ENCODE assay signal across 9 cellular contexts in the genomic region with DNA sequence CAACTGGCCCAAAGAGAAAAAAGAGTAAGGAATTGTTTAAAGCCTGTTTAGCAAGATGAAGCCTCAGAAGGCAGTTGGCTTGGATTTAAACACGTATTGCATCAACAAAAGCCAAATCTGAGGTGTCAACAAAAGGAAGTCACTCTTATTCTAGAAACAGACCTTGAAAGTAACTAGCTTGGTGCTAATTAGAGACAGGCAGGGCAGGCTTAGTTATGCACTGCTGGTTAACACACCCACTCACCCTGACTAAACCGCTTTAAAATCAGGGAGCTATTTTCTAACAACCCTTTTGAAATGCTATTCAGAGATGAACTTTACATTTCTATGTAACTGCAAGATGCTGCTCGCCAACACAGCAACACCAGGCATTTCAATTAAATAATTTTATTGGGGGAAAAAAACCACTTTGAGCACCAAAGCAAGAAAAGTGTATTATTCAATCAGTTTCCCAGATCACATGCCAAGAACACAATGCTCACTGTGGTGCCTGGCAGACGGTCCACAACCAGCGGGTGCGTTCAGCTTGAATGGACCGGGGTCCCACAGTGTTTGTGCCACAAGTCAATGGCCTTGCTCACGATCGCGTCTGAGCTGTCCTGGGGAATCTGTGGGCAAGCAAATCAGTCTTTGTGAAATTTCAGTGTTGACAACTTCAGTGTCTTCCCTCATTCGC. TPM values are rescaled to one million over a fixed set of nuclear protein-coding genes. Genes with fewer than 3 reads are reported as not detected.
DNase-seq lines count a peak whose midpoint lies in the region; ATAC-seq, FAIRE-seq and TF ChIP-seq lines count a peak whose summit lies in the region.
"Had no signal": no experiment of that assay in that cellular context is flagged by ENCODE, and none has a peak within 500 bp of the region (broad histone marks: within the 10 kb centered on the region; RNA-seq: fewer than 3 reads in every experiment).

No MANE protein-coding gene starts in this region.

- no peak for TF ChIP-seq RAD21 in HepG2 (CRISPR knock-in tag; IDR thresholded peaks at IDR 0.05)

- H4K20me1 ChIP-seq in HepG2 (ENCODE audit: insufficient read depth, low read length): no peaks in the 10 kb centered on the region

- in situ Hi-C loops in HepG2 (cut with HindIII; ENCODE audit: extremely low pct_ligation_motif_present, low pct_unique_long_range_greater_than_20kb): no loop called here

- no peaks in the 10 kb centered on the region for H3K79me2 ChIP-seq in HepG2 (ENCODE audit: insufficient read depth, low read length)

- peak overlapping the region; percentile 12 for H3K4me3 Mint-ChIP-seq in activated naive CD8-positive, alpha-beta T cell treated with anti-CD3 and anti-CD28 coated beads for 36 hours
- H3K4me3 Mint-ChIP-seq in nephron: no peak overlapping the region
- H3K4me3 Mint-ChIP-seq: type B pancreatic cell had no signal

- peaks cover 5% of the 10 kb centered on the region for H3K9me3 Mint-ChIP-seq in activated naive CD8-positive, alpha-beta T cell treated with anti-CD3 and anti-CD28 coated beads for 36 hours
- H3K9me3 Mint-ChIP-seq in nephron: no peaks in the 10 kb centered on the region
- H3K9me3 Mint-ChIP-seq: type B pancreatic cell had no signal

- intact Hi-C loops in HepG2 (cut with micrococcal nuclease; ENCODE audit: unreplicated experiment): no loop called here

- H3K9ac ChIP-seq in HepG2 (ENCODE audit: insufficient read depth, low read depth, low read length): no peak overlapping the region

- TF ChIP-seq CTCF in nephron (IDR thresholded peaks at IDR 0.05; ENCODE audit: unreplicated experiment in 3 of 3): no peak
- TF ChIP-seq CTCF in HepG2 (CRISPR knock-in tag; IDR thresholded peaks at IDR 0.05): no peak

- peaks cover 22 to 49% of the 10 kb centered on the region in 2 experiments for H3K36me3 ChIP-seq in HepG2 (replicated peaks in 1 of 2; ENCODE audit: control insufficient read depth in 1 of 2, insufficient read depth in 2 of 2, low read length in 2 of 2)

- peaks cover 35% of the 10 kb centered on the region for H3K4me1 Mint-ChIP-seq in activated naive CD8-positive, alpha-beta T cell treated with anti-CD3 and anti-CD28 coated beads for 36 hours
- H3K4me1 Mint-ChIP-seq in nephron: peaks cover 19% of the 10 kb centered on the region

- H2AFZ ChIP-seq in HepG2 (ENCODE audit: low read length): no peak overlapping the region

- no peak for TF ChIP-seq EP300 in HepG2 (IDR thresholded peaks at IDR 0.05; ENCODE audit: low read depth in 2 of 2, low read length in 2 of 2)
- TF ChIP-seq EP300 in HepG2 (CRISPR knock-in tag; IDR thresholded peaks at IDR 0.05; ENCODE audit: borderline replicate concordance): no peak

- H3K9me3 ChIP-seq in HepG2 (ENCODE audit: low read length): no peaks in the 10 kb centered on the region

- peaks cover 53% of the 10 kb centered on the region for H3K4me1 ChIP-seq in HepG2 (ENCODE audit: insufficient read depth, low read length)

- no peak for FAIRE-seq in HepG2 (lab: Jason Lieb, UNC)

- no peak overlapping the region for H3K4me3 ChIP-seq in HepG2 (replicated peaks in 1 of 3; ENCODE audit: insufficient read depth in 1 of 3, low read depth in 2 of 3, low read length in 3 of 3)

- H3K27me3 Mint-ChIP-seq in activated naive CD8-positive, alpha-beta T cell treated with anti-CD3 and anti-CD28 coated beads for 36 hours: no peaks in the 10 kb centered on the region
- no peaks in the 10 kb centered on the region for H3K27me3 Mint-ChIP-seq in nephron (ENCODE audit: low read depth)
- H3K27me3 Mint-ChIP-seq: type B pancreatic cell had no signal

- H3K27ac Mint-ChIP-seq in activated naive CD8-positive, alpha-beta T cell treated with anti-CD3 and anti-CD28 coated beads for 36 hours: peak overlapping the region; percentile 55
- peak overlapping the region; percentile 47 to 73 (median 61) for H3K27ac Mint-ChIP-seq in nephron
- H3K27ac Mint-ChIP-seq: type B pancreatic cell had no signal

- TF ChIP-seq POLR2A in HepG2 (IDR thresholded peaks at IDR 0.05; ENCODE audit: insufficient read depth in 1 of 2, low read depth in 2 of 2, low read length in 2 of 2): no peak

- H3K36me3 Mint-ChIP-seq in activated naive CD8-positive, alpha-beta T cell treated with anti-CD3 and anti-CD28 coated beads for 36 hours: peaks cover 46% of the 10 kb centered on the region
- peaks cover 83% of the 10 kb centered on the region for H3K36me3 Mint-ChIP-seq in nephron (ENCODE audit: low read depth)

- no peak overlapping the region for H3K4me2 ChIP-seq in HepG2 (ENCODE audit: low read depth, low read length)

- no peaks in the 10 kb centered on the region for H3K27me3 ChIP-seq in HepG2 (ENCODE audit: control insufficient read depth in 1 of 2, insufficient read depth in 2 of 2, low read length in 2 of 2)

- WGBS in HepG2 (ENCODE audit: low lambda C conversion rate): 98% methylated on average over 10 of the region's 11 CpGs

- DNase-seq in activated naive CD8-positive, alpha-beta T cell treated with anti-CD3 and anti-CD28 coated beads for 36 hours: no peak
- DNase-seq in occipital lobe (lab: John Stamatoyannopoulos, UW): no peak
- no peak for DNase-seq in HepG2 (ENCODE audit: low spot score)

- peak; percentile 62 for ATAC-seq in GM18867 (IDR thresholded peaks at IDR 0.05; ENCODE audit: unreplicated experiment)
- peak; percentile 37 for ATAC-seq in HG02623 (IDR thresholded peaks at IDR 0.05; ENCODE audit: unreplicated experiment)
- ATAC-seq in HG03571 (IDR thresholded peaks at IDR 0.05; ENCODE audit: unreplicated experiment): no peak
- ATAC-seq in HepG2: no peak
- ATAC-seq in GM21367 (IDR thresholded peaks at IDR 0.05; ENCODE audit: unreplicated experiment): no peak

- no peak overlapping the region for H3K27ac ChIP-seq in HepG2 (ENCODE audit: extremely low read length, insufficient read depth, low read length)

- POLR2A ChIA-PET in HepG2 (lab: Yijun Ruan, JAX): interaction anchor here (1.1 to 2.3 kb wide), 2 partner anchors 14 to 24 kb away, joined by 7 to 12 read pairs; partner anchors contain the start of gene TBC1D7

- BruUV-seq in HepG2 (replicated peaks; lab: Mats Ljungman, UMichigan): no TSS peak

- CTCF ChIA-PET in HepG2 (lab: Yijun Ruan, JAX; ENCODE audit: low intra/inter-chr PET ratio, low total read pairs): no interaction called here

TF ChIP-seq in HepG2, 621 proteins besides CTCF, POLR2A, EP300 and RAD21 (continues in another document):
- TF ChIP-seq NAIF1 (CRISPR knock-in tag; IDR thresholded peaks at IDR 0.05; ENCODE audit: borderline replicate concordance) (no peak), ZNF503 (CRISPR knock-in tag; IDR thresholded peaks at IDR 0.05) (no peak), THRA (CRISPR knock-in tag; IDR thresholded peaks at IDR 0.05; ENCODE audit: borderline replicate concordance) (no peak), ZNF562 (CRISPR knock-in tag; IDR thresholded peaks at IDR 0.05; ENCODE audit: borderline replicate concordance) (no peak), ZKSCAN8 (CRISPR knock-in tag; IDR thresholded peaks at IDR 0.05; ENCODE audit: borderline replicate concordance) (no peak)

RNA-seq across cellular contexts. Expression of gene TBC1D7, which starts 23.6 kb away (rescaled TPM):
- 10 to 100 TPM; 20.2 to 20.6 TPM for total RNA-seq in activated naive CD8-positive, alpha-beta T cell treated with anti-CD3 and anti-CD28 coated beads for 36 hours
- total RNA-seq in occipital lobe (41.8 TPM), HepG2 (2016; rRNA removed; fragmentation: Illumina TruSeq; extraction: Trizol) (23.3 and 28.5 TPM in 2 replicates)
- 12.0 and 14.1 TPM in 2 replicates for total RNA-seq in HepG2 (2016; cell fraction: cytosol; rRNA removed; fragmentation: Illumina TruSeq; extraction: Trizol; ENCODE audit: low read depth)
- 25.7 and 25.9 TPM in 2 replicates for total RNA-seq in HepG2 (2016; cell fraction: insoluble cytoplasmic fraction; rRNA removed; fragmentation: Illumina TruSeq; extraction: Trizol)
- 18.1 and 20.7 TPM in 2 replicates for total RNA-seq in HepG2 (2016; cell fraction: membrane; rRNA removed; fragmentation: Illumina TruSeq; extraction: Trizol)
- 38.3 and 38.4 TPM in 2 replicates for total RNA-seq in HepG2 (2016; cell fraction: nucleus; rRNA removed; fragmentation: Illumina TruSeq; extraction: Trizol)
- polyA plus RNA-seq in HepG2 (2011; rRNA removed): 24.3 and 30.8 TPM in 2 replicates
- 14.7 and 17.2 TPM in 2 replicates for polyA plus RNA-seq in HepG2 (2011; cell fraction: cytosol; rRNA removed)
- 14.9 and 19.7 TPM in 2 replicates for polyA plus RNA-seq in HepG2 (2011; cell fraction: nucleus; rRNA removed)
- polyA plus RNA-seq in HepG2 (2012): 18.4 and 21.3 TPM in 2 replicates
- polyA plus RNA-seq in HepG2 (2016; cell fraction: cytosol; fragmentation: Illumina TruSeq; extraction: Trizol; ENCODE audit: low read depth): 10.6 and 14.9 TPM in 2 replicates
- polyA plus RNA-seq in HepG2 (2016; cell fraction: insoluble cytoplasmic fraction; fragmentation: Illumina TruSeq; extraction: Trizol; ENCODE audit: low read depth): 37.2 and 41.0 TPM in 2 replicates
- polyA plus RNA-seq in HepG2 (2016; cell fraction: membrane; fragmentation: Illumina TruSeq; extraction: Trizol; ENCODE audit: low read depth): 14.6 and 19.3 TPM in 2 replicates
- 27.9 and 28.4 TPM in 2 replicates for polyA plus RNA-seq in HepG2 (2016; cell fraction: nucleus; fragmentation: Illumina TruSeq; extraction: Trizol; ENCODE audit: insufficient read depth, low read depth)
- 32.1 and 53.3 TPM in 2 replicates for polyA minus RNA-seq in HepG2 (2011; rRNA and poly(A)+ RNA removed; ENCODE audit: low replicate concordance)
- 8.5 and 11.2 TPM in 2 replicates for polyA minus RNA-seq in HepG2 (2011; cell fraction: cytosol; rRNA and poly(A)+ RNA removed)
- 56.8 and 61.8 TPM in 2 replicates for polyA minus RNA-seq in HepG2 (2011; cell fraction: nucleus; rRNA and poly(A)+ RNA removed)

Comparison
In these comparisons a context has a peak if more than half of its experiments do, and no peak if none do; other contexts are left out.
1. ATAC-seq: peak in GM18867 (single experiment) and HG02623 (single experiment); none in HG03571 (single experiment), HepG2 (single experiment) and GM21367 (single experiment).